1 cellular context compared by ENCODE assay signal in the genomic region with DNA sequence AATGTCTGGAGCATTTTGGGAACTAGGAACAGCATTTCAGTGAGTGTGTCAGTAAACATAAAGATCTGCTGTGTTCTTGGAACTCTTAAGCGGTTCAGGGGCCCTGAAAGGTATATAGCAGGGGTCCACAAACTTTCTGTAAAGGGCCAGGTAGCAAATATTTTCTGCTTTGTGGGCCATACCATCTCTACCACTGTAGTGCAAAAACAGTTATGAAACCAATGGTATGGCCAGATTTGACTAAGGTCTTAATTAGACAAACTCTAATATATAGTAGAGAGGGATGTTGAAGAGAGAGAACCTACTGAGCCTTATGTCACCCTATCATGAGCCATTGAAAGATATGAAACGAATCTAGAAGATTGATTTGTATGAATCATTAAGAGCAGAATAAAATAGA.
TF ChIP-seq lines count a peak whose summit lies in the region.

No MANE protein-coding gene starts in this region.

TF ChIP-seq in A549, 52 proteins besides CTCF, POLR2A, EP300 and RAD21:
- TF ChIP-seq CBX2 (IDR thresholded peaks at IDR 0.05; ENCODE audit: borderline replicate concordance, low read depth), result no peak
- TF ChIP-seq ZFP36 (IDR thresholded peaks at IDR 0.05; ENCODE audit: borderline replicate concordance, partially characterized antibody), result no peak
- TF ChIP-seq HOXA7 (CRISPR knock-in tag; IDR thresholded peaks at IDR 0.05), result no peak
- TF ChIP-seq KDM5A (IDR thresholded peaks at IDR 0.05), result no peak
- no peak for TF ChIP-seq POLR2AphosphoS2 (conservative IDR thresholded peaks at IDR 0.05; ENCODE audit: low read length)
- TF ChIP-seq KDM1A (IDR thresholded peaks at IDR 0.05; ENCODE audit: low read depth), result no peak
- no peak for TF ChIP-seq JUN (IDR thresholded peaks at IDR 0.05)
- no peak for TF ChIP-seq CHD2 (IDR thresholded peaks at IDR 0.05; ENCODE audit: low read length, partially characterized antibody)
- TF ChIP-seq NPAS2 (CRISPR knock-in tag; IDR thresholded peaks at IDR 0.05; ENCODE audit: borderline replicate concordance), result no peak
